1 cellular context compared by ENCODE assay signal in genomic region chr1:155012052-155012546, GRCh38.
TF ChIP-seq lines count a peak whose summit lies in the region.

No MANE protein-coding gene starts in this region.

TF ChIP-seq in HEK293, 187 proteins besides CTCF, POLR2A, EP300 and RAD21 (continued from another document):
- TF ChIP-seq PRDM10 (tag by site-specific recombination; IDR thresholded peaks at IDR 0.05) (peak; percentile 64), SP2 (tag by site-specific recombination; IDR thresholded peaks at IDR 0.05) (peak; percentile 92), PATZ1 (tag by site-specific recombination; IDR thresholded peaks at IDR 0.05) (peak; percentile 90), ZBTB44 (tag by site-specific recombination; IDR thresholded peaks at IDR 0.05) (peak; percentile 79)
TF ChIP-seq in HEK293: peak in this region for 21.
